In genomic region chr3:35335703-35336102, GRCh38 we compare ENCODE assay signal across 1 cellular context.
TF ChIP-seq lines count a peak whose summit lies in the region.

No MANE protein-coding gene starts in this region.

TF ChIP-seq in GM23338, 12 proteins besides CTCF, POLR2A, EP300 and RAD21 (continued from another document):
- TF ChIP-seq REST (IDR thresholded peaks at IDR 0.05; ENCODE audit: unreplicated experiment) = no peak
- no peak for TF ChIP-seq STAT1 (IDR thresholded peaks at IDR 0.05; ENCODE audit: unreplicated experiment)
- no peak for TF ChIP-seq ZNF114 (CRISPR knock-in tag; IDR thresholded peaks at IDR 0.05)
- TF ChIP-seq CREB1 (CRISPR knock-in tag; IDR thresholded peaks at IDR 0.05; ENCODE audit: low read depth) = no peak
- TF ChIP-seq EZH2phosphoT487 (IDR thresholded peaks at IDR 0.05; ENCODE audit: unreplicated experiment) = no peak
- TF ChIP-seq ZNF462 (CRISPR knock-in tag; IDR thresholded peaks at IDR 0.05) = no peak
- TF ChIP-seq ETS1 (IDR thresholded peaks at IDR 0.05) = no peak
- TF ChIP-seq NANOG (IDR thresholded peaks at IDR 0.05; ENCODE audit: borderline replicate concordance) = no peak
